9 cellular contexts compared by ENCODE assay signal in genomic region chr4:23373269-23373668, GRCh38.
DNase-seq lines count a peak whose midpoint lies in the region; FAIRE-seq and TF ChIP-seq lines count a peak whose summit lies in the region.
"Had no signal": no experiment of that assay in that cellular context is flagged by ENCODE, and none has a peak within 500 bp of the region (broad histone marks: within the 10 kb centered on the region; RNA-seq: fewer than 3 reads in every experiment).

No MANE protein-coding gene starts in this region.

- no peaks in the 10 kb centered on the region for H3K36me3 ChIP-seq in adrenal gland (replicated peaks in 1 of 2)
- H3K36me3 ChIP-seq in keratinocyte (ENCODE audit: control insufficient read depth in 2 of 2, extremely low read depth in 1 of 2, insufficient read depth in 2 of 2, low read length in 2 of 2) = no peaks in the 10 kb centered on the region
- H3K36me3 ChIP-seq in testis (ENCODE audit: low read depth, missing control alignments) = no peaks in the 10 kb centered on the region
- no peaks in the 10 kb centered on the region for H3K36me3 ChIP-seq in CD8-positive, alpha-beta memory T cell (ENCODE audit: insufficient read depth, low read length)

- no peaks in the 10 kb centered on the region for H3K4me1 Mint-ChIP-seq in CD8-positive, alpha-beta memory T cell

- H3K4me3 Mint-ChIP-seq in CD8-positive, alpha-beta memory T cell = no peak overlapping the region

- WGBS in adrenal gland, 4 donors = 25 to 48% (median 35%) methylated on average over 2 of the region's 2 CpGs
- WGBS in testis, 2 donors = 51 to 54% methylated on average over 2 of the region's 2 CpGs
- 46 to 49% methylated on average over 2 of the region's 2 CpGs for WGBS in lower leg skin, 2 donors

- no peaks in the 10 kb centered on the region for H3K9me1 ChIP-seq in keratinocyte (ENCODE audit: control insufficient read depth, extremely low read depth, insufficient read depth, low read length)

- peaks cover 5 to 32% (median 13%) of the 10 kb centered on the region in 5 donors for H3K9me3 Mint-ChIP-seq in CD8-positive, alpha-beta memory T cell

- dilution Hi-C loops in keratinocyte (cut with MboI; ENCODE audit: extremely low pct_ligation_motif_present, low sequenced_read_pairs) = no loop called here

- H3K79me2 ChIP-seq in keratinocyte (ENCODE audit: control insufficient read depth, insufficient read depth, low read length) = no peaks in the 10 kb centered on the region

- no peak overlapping the region for H3K27ac Mint-ChIP-seq in CD8-positive, alpha-beta memory T cell

- no peaks in the 10 kb centered on the region for H3K27me3 Mint-ChIP-seq in CD8-positive, alpha-beta memory T cell

- no peaks in the 10 kb centered on the region for H3K27me3 ChIP-seq in adrenal gland
- no peaks in the 10 kb centered on the region for H3K27me3 ChIP-seq in keratinocyte (ENCODE audit: control insufficient read depth, extremely low read depth, insufficient read depth, low read length)
- H3K27me3 ChIP-seq in testis = no peaks in the 10 kb centered on the region
- H3K27me3 ChIP-seq in CD8-positive, alpha-beta memory T cell (ENCODE audit: insufficient read depth, low read length, poor library complexity, severe bottlenecking) = no peaks in the 10 kb centered on the region

- CTCF ChIA-PET in CD8-positive, alpha-beta memory T cell (lab: Charles Lee) = no interaction called here

- H3K4me3 ChIP-seq in adrenal gland (no peak overlapping the region), keratinocyte (ENCODE audit: control insufficient read depth in 2 of 3, extremely low read depth in 1 of 3, insufficient read depth in 2 of 3, low read depth in 1 of 3, low read length in 3 of 3) (no peak overlapping the region), testis (no peak overlapping the region), lower leg skin (ENCODE audit: low read depth, poor library complexity, severe bottlenecking) (no peak overlapping the region)
- no peak overlapping the region for H3K4me3 ChIP-seq in CD8-positive, alpha-beta memory T cell (ENCODE audit: low read length)
- H3K4me3 ChIP-seq: skin epidermis had no signal

- intact Hi-C loops in adrenal gland (cut with DNase I) (no loop called here), testis (cut with DNase I; ENCODE audit: low total_unique reads) (no loop called here), lower leg skin (cut with DNase I; ENCODE audit: low total_unique reads) (no loop called here)

- POLR2A ChIA-PET in CD8-positive, alpha-beta memory T cell (lab: Charles Lee) = no interaction called here

- DNase-seq in activated T-cell treated with anti-CD3 and anti-CD28 coated beads for 4 hours = peak; percentile 7
- DNase-seq in activated T-cell treated with anti-CD3 and anti-CD28 coated beads, Interleukin-2, amount 50 U/mL, for 1 hour = no peak
- peak in 6 of 7 donors; percentile 17 to 52 (median 43) for DNase-seq in adrenal gland
- DNase-seq in keratinocyte (ENCODE audit: low read depth, low spot score) = peak; percentile 70
- DNase-seq in testis = peak; percentile 63
- DNase-seq in CD8-positive, alpha-beta memory T cell = no peak
- no peak for DNase-seq in mesenteric fat pad (ENCODE audit: low spot score)
- no peak for DNase-seq in lower leg skin (ENCODE audit: low spot score in 2 of 2)

- H4K20me1 ChIP-seq in keratinocyte (ENCODE audit: control insufficient read depth, extremely low read depth, insufficient read depth, low read length) = no peaks in the 10 kb centered on the region

- FAIRE-seq in keratinocyte (lab: Jason Lieb, UNC) = peak; percentile 86

- no peak overlapping the region for H3K9ac ChIP-seq in keratinocyte (ENCODE audit: control insufficient read depth, extremely low read depth, insufficient read depth, low read length)

- H3K9me3 ChIP-seq in adrenal gland (replicated peaks in 1 of 3) = no peaks in the 10 kb centered on the region
- no peaks in the 10 kb centered on the region for H3K9me3 ChIP-seq in keratinocyte (ENCODE audit: control insufficient read depth, low read depth, low read length)
- no peaks in the 10 kb centered on the region for H3K9me3 ChIP-seq in testis
- no peaks in the 10 kb centered on the region for H3K9me3 ChIP-seq in CD8-positive, alpha-beta memory T cell (ENCODE audit: low read length)

- H3K4me1 ChIP-seq in adrenal gland (replicated peaks in 1 of 2) (no peaks in the 10 kb centered on the region), keratinocyte (ENCODE audit: control insufficient read depth, extremely low read depth, insufficient read depth, low read length) (no peaks in the 10 kb centered on the region), testis (no peaks in the 10 kb centered on the region)
- no peaks in the 10 kb centered on the region for H3K4me1 ChIP-seq in CD8-positive, alpha-beta memory T cell (ENCODE audit: insufficient read depth, low read length)

- no peak for TF ChIP-seq CTCF in adrenal gland (IDR thresholded peaks at IDR 0.05)
- TF ChIP-seq CTCF in keratinocyte (optimal IDR thresholded peaks at IDR 0.05 in 1 of 3, IDR thresholded peaks at IDR 0.05 in 1 of 3, conservative IDR thresholded peaks at IDR 0.05 in 1 of 3; ENCODE audit: extremely low read depth in 1 of 3, insufficient read depth in 2 of 3, low read length in 3 of 3) = no peak
- no peak for TF ChIP-seq CTCF in testis (IDR thresholded peaks at IDR 0.05)
- TF ChIP-seq CTCF in lower leg skin (IDR thresholded peaks at IDR 0.05) = no peak

- no peak overlapping the region for H2AFZ ChIP-seq in keratinocyte (ENCODE audit: control insufficient read depth, low read length)

- TF ChIP-seq POLR2A in adrenal gland (IDR thresholded peaks at IDR 0.05) (no peak), testis (IDR thresholded peaks at IDR 0.05) (no peak), lower leg skin (IDR thresholded peaks at IDR 0.05) (no peak)

- no peak overlapping the region for H3K4me2 ChIP-seq in keratinocyte (ENCODE audit: control insufficient read depth, extremely low read depth, insufficient read depth, low read depth, low read length)

- no peaks in the 10 kb centered on the region for H3K36me3 Mint-ChIP-seq in CD8-positive, alpha-beta memory T cell

- H3K27ac ChIP-seq in adrenal gland (no peak overlapping the region), keratinocyte (ENCODE audit: control insufficient read depth, insufficient read depth, low read length) (no peak overlapping the region), testis (no peak overlapping the region)
- no peak overlapping the region for H3K27ac ChIP-seq in CD8-positive, alpha-beta memory T cell (ENCODE audit: low read depth, low read length)
- H3K27ac ChIP-seq: skin epidermis had no signal

Comparison
In these comparisons a context has a peak if more than half of its experiments do, and no peak if none do; other contexts are left out.
1. DNase-seq: peak in activated T-cell treated with anti-CD3 and anti-CD28 coated beads for 4 hours (single experiment), adrenal gland (6 of 7), keratinocyte (single experiment) and testis (single experiment); none in activated T-cell treated with anti-CD3 and anti-CD28 coated beads, Interleukin-2, amount 50 U/mL, for 1 hour (single experiment), CD8-positive, alpha-beta memory T cell (0 of 5), mesenteric fat pad (single experiment) and lower leg skin (0 of 2).